In genomic region chr9:97923529-97924108, GRCh38 we compare ENCODE assay signal across 1 cellular context.
TF ChIP-seq lines count a peak whose summit lies in the region.

No MANE protein-coding gene starts in this region.

TF ChIP-seq in GM12878, 131 proteins besides CTCF, POLR2A, EP300 and RAD21 (continued from another document):
- TF ChIP-seq IKZF1 (conservative IDR thresholded peaks at IDR 0.05) (no peak), SMC3 (IDR thresholded peaks at IDR 0.05; ENCODE audit: borderline replicate concordance, low read length) (peak; percentile 47), ZNF592 (IDR thresholded peaks at IDR 0.05) (peak; percentile 68; the same call in 1 of the 2 replicates), ZNF207 (IDR thresholded peaks at IDR 0.05; ENCODE audit: borderline replicate concordance) (peak; percentile 74; the same call in 1 of the 2 replicates), CBFB (IDR thresholded peaks at IDR 0.05; ENCODE audit: low read depth) (0 out of 2 replicates have a peak, but pooled peaks have one; percentile 37), ZSCAN29 (IDR thresholded peaks at IDR 0.05) (no peak), ATF7 (IDR thresholded peaks at IDR 0.05; ENCODE audit: low read depth) (no peak), SMARCA5 (IDR thresholded peaks at IDR 0.05) (peak; percentile 70; the same call in 1 of the 2 replicates), NBN (IDR thresholded peaks at IDR 0.05) (peak; percentile 72), IKZF2 (IDR thresholded peaks at IDR 0.05) (0 out of 4 replicates have a peak, but pooled peaks of 1 of the 2 experiments have one; percentile 21), RB1 (IDR thresholded peaks at IDR 0.05; ENCODE audit: borderline replicate concordance) (peak; percentile 83; the same call in 1 of the 2 replicates), YY1 (IDR thresholded peaks at IDR 0.05; ENCODE audit: low read depth, low read length) (0 out of 2 replicates have a peak, but pooled peaks have one; percentile 38), E2F8 (IDR thresholded peaks at IDR 0.05; ENCODE audit: low read depth, partially characterized antibody) (peak; percentile 67), KLF5 (IDR thresholded peaks at IDR 0.05; ENCODE audit: partially characterized antibody) (no peak), RELB (IDR thresholded peaks at IDR 0.05; ENCODE audit: low read depth) (peak; percentile 51), SKIL (IDR thresholded peaks at IDR 0.05; ENCODE audit: low read depth, poor library complexity, severe bottlenecking) (peak; percentile 85), GABPA (IDR thresholded peaks at IDR 0.05; ENCODE audit: low read depth) (0 out of 2 replicates have a peak, but pooled peaks have one; percentile 28), FOXM1 (IDR thresholded peaks at IDR 0.05; ENCODE audit: low read depth, low read length) (0 out of 2 replicates have a peak, but pooled peaks have one; percentile 26), RAD51 (IDR thresholded peaks at IDR 0.05) (0 out of 2 replicates have a peak, but pooled peaks have one; percentile 12), ESRRA (IDR thresholded peaks at IDR 0.05; ENCODE audit: low read length) (0 out of 2 replicates have a peak, but pooled peaks have one; percentile 14), PRDM15 (CRISPR knock-in tag; IDR thresholded peaks at IDR 0.05) (no peak), RUNX3 (IDR thresholded peaks at IDR 0.05; ENCODE audit: low read length) (peak; percentile 56; the same call in 1 of the 2 replicates), MXI1 (IDR thresholded peaks at IDR 0.05; ENCODE audit: low read depth, low read length) (peak; percentile 43; the same call in 1 of the 2 replicates), PKNOX1 (IDR thresholded peaks at IDR 0.05) (no peak), MTA2 (IDR thresholded peaks at IDR 0.05; ENCODE audit: low read depth) (peak; percentile 33; the same call in 1 of the 2 replicates), CUX1 (IDR thresholded peaks at IDR 0.05; ENCODE audit: insufficient replicate concordance, low read depth, low read length) (no peak), TCF3 (IDR thresholded peaks at IDR 0.05; ENCODE audit: borderline replicate concordance, insufficient read depth, low read depth, low read length) (no peak), HSF1 (IDR thresholded peaks at IDR 0.05; ENCODE audit: low read depth, low read length) (0 out of 2 replicates have a peak, but pooled peaks have one; percentile 20), BHLHE40 (IDR thresholded peaks at IDR 0.05; ENCODE audit: borderline replicate concordance in 1 of 2, low read depth in 2 of 2, low read length in 1 of 2) (0 out of 4 replicates have a peak, but pooled peaks of 1 of the 2 experiments have one; percentile 19)
